In the genomic region with DNA sequence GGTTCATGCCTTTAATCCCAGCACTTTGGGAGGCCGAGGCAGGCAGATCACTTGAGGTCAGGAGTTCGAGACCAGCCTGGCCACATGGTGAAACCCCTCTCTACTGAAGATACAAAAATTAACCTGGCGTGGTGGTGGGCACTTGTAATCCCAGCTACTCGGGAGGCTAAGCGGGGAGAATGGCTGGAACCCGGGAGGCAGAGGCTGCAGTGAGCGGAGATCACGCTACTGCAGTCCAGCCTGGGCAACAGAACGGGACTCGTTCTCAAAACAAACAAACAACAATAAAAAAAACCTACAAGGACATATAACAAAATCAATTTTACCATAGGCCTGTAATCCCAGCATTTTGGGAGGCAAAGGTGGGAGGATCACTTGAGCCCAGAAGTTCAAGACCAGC, we compare ENCODE assay signal across 8 cellular contexts. TPM values are rescaled to one million over a fixed set of nuclear protein-coding genes. Genes with fewer than 3 reads are reported as not detected.
A peak's percentile ranks its signal among the peaks of the same experiment; 100 is the strongest.
DNase-seq lines count a peak whose midpoint lies in the region; ATAC-seq and TF ChIP-seq lines count a peak whose summit lies in the region.
"Not testable (repeated sequence)": the region's sequence is repeated elsewhere in the genome, so short reads cannot be mapped to it uniquely, and the experiment has no call there.

No MANE protein-coding gene starts in this region.

- H3K9me3 Mint-ChIP-seq in CD8-positive, alpha-beta memory T cell; activated CD4-positive, alpha-beta T cell treated with anti-CD3 and anti-CD28 coated beads for 36 hours (ENCODE audit: low read depth); activated naive CD4-positive, alpha-beta T cell treated with anti-CD3 and anti-CD28 coated beads for 36 hours; brain; neural progenitor cell: not testable (repeated sequence)

- not testable (repeated sequence) for H3K27ac ChIP-seq in CD8-positive, alpha-beta memory T cell (ENCODE audit: low read depth, low read length); HEK293 (ENCODE audit: extremely low read depth, low read depth, low read length); neural progenitor cell
- H3K27ac ChIP-seq in RWPE1 (peak overlapping the region; percentile 67), uterus (peak overlapping the region; percentile 97 to 99)

- H2AFZ ChIP-seq in neural progenitor cell (replicated peaks): not testable (repeated sequence)

- not testable (repeated sequence) for H3K9me3 ChIP-seq in CD8-positive, alpha-beta memory T cell (ENCODE audit: low read length); HEK293 (ENCODE audit: control insufficient read depth, insufficient read depth, low read depth, low read length); neural progenitor cell (ENCODE audit: low read depth); uterus

- H3K4me1 ChIP-seq in CD8-positive, alpha-beta memory T cell (ENCODE audit: insufficient read depth, low read length): peaks cover 12% of the 10 kb centered on the region
- not testable (repeated sequence) for H3K4me1 ChIP-seq in HEK293 (ENCODE audit: control insufficient read depth, insufficient read depth, low read length); uterus
- peaks cover 12% of the 10 kb centered on the region for H3K4me1 ChIP-seq in neural progenitor cell

- not testable (repeated sequence) for H3K4me3 ChIP-seq in CD8-positive, alpha-beta memory T cell (ENCODE audit: low read length); HEK293 (ENCODE audit: low read depth, low read length); neural progenitor cell; uterus

- not testable (repeated sequence) for TF ChIP-seq CTCF in HEK293 (tag by site-specific recombination; IDR thresholded peaks at IDR 0.05); RWPE1 (conservative IDR thresholded peaks at IDR 0.05; ENCODE audit: low read depth); brain (conservative IDR thresholded peaks at IDR 0.05); neural progenitor cell (IDR thresholded peaks at IDR 0.05); uterus (IDR thresholded peaks at IDR 0.05)

- H3K79me2 ChIP-seq in neural progenitor cell (ENCODE audit: low read depth): peaks cover 42% of the 10 kb centered on the region

- H3K27me3 ChIP-seq in CD8-positive, alpha-beta memory T cell (ENCODE audit: insufficient read depth, low read length, poor library complexity, severe bottlenecking); neural progenitor cell; uterus: not testable (repeated sequence)

- not testable (repeated sequence) for H3K4me2 ChIP-seq in neural progenitor cell

- ATAC-seq in activated CD4-positive, alpha-beta T cell treated with anti-CD3 and anti-CD28 coated beads for 36 hours: not testable (repeated sequence)

- not testable (repeated sequence) for H3K9ac ChIP-seq in neural progenitor cell

- peaks cover 0 to 14% (median 0%) of the 10 kb centered on the region in 3 donors for H3K36me3 Mint-ChIP-seq in CD8-positive, alpha-beta memory T cell
- H3K36me3 Mint-ChIP-seq in activated CD4-positive, alpha-beta T cell treated with anti-CD3 and anti-CD28 coated beads for 36 hours (ENCODE audit: low read depth): peaks cover 11% of the 10 kb centered on the region
- H3K36me3 Mint-ChIP-seq in activated naive CD4-positive, alpha-beta T cell treated with anti-CD3 and anti-CD28 coated beads for 36 hours (ENCODE audit: low read depth); brain; neural progenitor cell: not testable (repeated sequence)

- POLR2A ChIA-PET in CD8-positive, alpha-beta memory T cell (lab: Charles Lee): interaction anchor here (0.5 kb wide), 2 partner anchors 25 to 431 kb away, joined by 3 read pairs; no protein-coding TSS in a partner anchor
- POLR2A ChIA-PET in HEK293 (lab: Yijun Ruan, JAX): interaction anchor here (0.7 kb wide), 1 partner anchor 85 kb away, joined by 6 read pairs; no protein-coding TSS in a partner anchor
- POLR2A ChIA-PET in RWPE1 (lab: Yijun Ruan, JAX; ENCODE audit: low non-redundant PET); activated CD4-positive, alpha-beta T cell treated with anti-CD3 and anti-CD28 coated beads for 36 hours (lab: Charles Lee): not testable (repeated sequence)

- H3K4me3 Mint-ChIP-seq in CD8-positive, alpha-beta memory T cell: peak overlapping the region in 1 of 7 donors; percentile 11
- not testable (repeated sequence) for H3K4me3 Mint-ChIP-seq in activated CD4-positive, alpha-beta T cell treated with anti-CD3 and anti-CD28 coated beads for 36 hours; activated naive CD4-positive, alpha-beta T cell treated with anti-CD3 and anti-CD28 coated beads for 36 hours
- H3K4me3 Mint-ChIP-seq in brain (peak overlapping the region in 2 of 5 experiments; percentile 4 to 26), neural progenitor cell (peak overlapping the region; percentile 30)

- DNase-seq in CD8-positive, alpha-beta memory T cell; RWPE1 (ENCODE audit: low spot score); activated CD4-positive, alpha-beta T cell treated with anti-CD3 and anti-CD28 coated beads for 36 hours; activated naive CD4-positive, alpha-beta T cell treated with anti-CD3 and anti-CD28 coated beads for 36 hours; neural progenitor cell (ENCODE audit: low spot score); uterus: not testable (repeated sequence)

- not testable (repeated sequence) for TF ChIP-seq POLR2A in uterus (IDR thresholded peaks at IDR 0.05)

- peak overlapping the region in 5 of 8 donors; percentile 65 to 95 (median 85) for H3K27ac Mint-ChIP-seq in CD8-positive, alpha-beta memory T cell
- peak overlapping the region; percentile 65 for H3K27ac Mint-ChIP-seq in activated CD4-positive, alpha-beta T cell treated with anti-CD3 and anti-CD28 coated beads for 36 hours
- H3K27ac Mint-ChIP-seq in activated naive CD4-positive, alpha-beta T cell treated with anti-CD3 and anti-CD28 coated beads for 36 hours: peak overlapping the region; percentile 61
- peak overlapping the region in 3 of 5 experiments; percentile 99 to 100 (median 100) for H3K27ac Mint-ChIP-seq in brain
- not testable (repeated sequence) for H3K27ac Mint-ChIP-seq in neural progenitor cell

- intact Hi-C loops in activated CD4-positive, alpha-beta T cell treated with anti-CD3 and anti-CD28 coated beads for 36 hours (cut with DNase I, micrococcal nuclease): loop anchor here in 1 of 2 experiments (2.0 kb wide), 1 partner anchor 81 kb away; no protein-coding TSS in a partner anchor
- intact Hi-C loops in activated naive CD4-positive, alpha-beta T cell treated with anti-CD3 and anti-CD28 coated beads for 36 hours (cut with micrococcal nuclease); uterus (cut with DNase I; ENCODE audit: low total_unique reads): not testable (repeated sequence)

- not testable (repeated sequence) for H3K36me3 ChIP-seq in CD8-positive, alpha-beta memory T cell (ENCODE audit: insufficient read depth, low read length); HEK293 (ENCODE audit: control insufficient read depth in 2 of 2, insufficient read depth in 1 of 2, low read length in 2 of 2); neural progenitor cell; uterus

- H3K27me3 Mint-ChIP-seq in CD8-positive, alpha-beta memory T cell; activated CD4-positive, alpha-beta T cell treated with anti-CD3 and anti-CD28 coated beads for 36 hours; activated naive CD4-positive, alpha-beta T cell treated with anti-CD3 and anti-CD28 coated beads for 36 hours (ENCODE audit: low read depth); neural progenitor cell (ENCODE audit: insufficient read depth, low read depth): not testable (repeated sequence)
- peaks cover 15% of the 10 kb centered on the region for H3K27me3 Mint-ChIP-seq in brain

- peaks cover 18% of the 10 kb centered on the region for H4K20me1 ChIP-seq in neural progenitor cell (ENCODE audit: low read depth)

- peaks cover 22 to 25% (median 24%) of the 10 kb centered on the region in 3 donors for H3K4me1 Mint-ChIP-seq in CD8-positive, alpha-beta memory T cell
- H3K4me1 Mint-ChIP-seq in activated CD4-positive, alpha-beta T cell treated with anti-CD3 and anti-CD28 coated beads for 36 hours: not testable (repeated sequence)
- H3K4me1 Mint-ChIP-seq in activated naive CD4-positive, alpha-beta T cell treated with anti-CD3 and anti-CD28 coated beads for 36 hours (ENCODE audit: low read depth): peaks cover 17% of the 10 kb centered on the region
- H3K4me1 Mint-ChIP-seq in brain (peaks cover 16% of the 10 kb centered on the region), neural progenitor cell (peaks cover 18% of the 10 kb centered on the region)

- H3F3A ChIP-seq in neural progenitor cell (ENCODE audit: low read depth): peaks cover 41% of the 10 kb centered on the region

- CTCF ChIA-PET in CD8-positive, alpha-beta memory T cell (lab: Charles Lee); HEK293 (lab: Yijun Ruan, JAX); RWPE1 (lab: Yijun Ruan, JAX); activated CD4-positive, alpha-beta T cell treated with anti-CD3 and anti-CD28 coated beads for 36 hours (lab: Charles Lee): not testable (repeated sequence)
- CTCF ChIA-PET in activated naive CD4-positive, alpha-beta T cell treated with anti-CD3 and anti-CD28 coated beads for 36 hours (lab: Charles Lee): interaction anchor here (0.7 to 0.9 kb wide), 2 partner anchors 97 to 878 kb away, joined by 3 to 5 read pairs; no protein-coding TSS in a partner anchor

TF ChIP-seq in HEK293, 187 proteins besides CTCF, POLR2A, EP300 and RAD21:
- peak; percentile 54; the same call in 1 of the 2 replicates for TF ChIP-seq ZNF596 (tag by site-specific recombination; IDR thresholded peaks at IDR 0.05)
TF ChIP-seq in HEK293: peak in this region for 1; not testable (repeated sequence) for 186.

RNA-seq across cellular contexts. Expression of a gene that starts 2.0 kb away (rescaled TPM):
- 100 to 1,000 TPM; 207 to 217 TPM for total RNA-seq in CD8-positive, alpha-beta memory T cell
- 42.3 TPM for polyA plus RNA-seq in CD8-positive, alpha-beta memory T cell
- total RNA-seq in activated CD4-positive, alpha-beta T cell treated with anti-CD3 and anti-CD28 coated beads for 36 hours: 100 to 1,000 TPM; 187 to 214 TPM
- total RNA-seq in activated naive CD4-positive, alpha-beta T cell treated with anti-CD3 and anti-CD28 coated beads for 36 hours: 100 to 1,000 TPM; 201 to 203 TPM
- polyA plus RNA-seq in brain (ENCODE audit: insufficient read depth, low read depth, low replicate concordance): 47.3 TPM
- 408 and 681 TPM in 2 replicates for total RNA-seq in neural progenitor cell (ENCODE audit: low replicate concordance)
- total RNA-seq in uterus: 100 to 1,000 TPM; 148 to 444 (median 323) TPM
